ENCODE assay signal across 8 cellular contexts in genomic region chr22:40043086-40043485, GRCh38. TPM values are rescaled to one million over a fixed set of nuclear protein-coding genes. Genes with fewer than 3 reads are reported as not detected.
DNase-seq lines count a peak whose midpoint lies in the region; FAIRE-seq and TF ChIP-seq lines count a peak whose summit lies in the region.

No MANE protein-coding gene starts in this region.

- TF ChIP-seq CTCF in fibroblast of pulmonary artery (IDR thresholded peaks at IDR 0.05; ENCODE audit: low read length, missing control alignments) (no peak), GM10248 (IDR thresholded peaks at IDR 0.05; ENCODE audit: control extremely low read depth, extremely low read depth, low read depth, missing control alignments) (no peak)

- H3K36me3 ChIP-seq in small intestine (ENCODE audit: control insufficient read depth in 2 of 2, insufficient read depth in 2 of 2, low read length in 2 of 2) = no peaks in the 10 kb centered on the region

- TF ChIP-seq POLR2A in GM12891 (IDR thresholded peaks at IDR 0.05; ENCODE audit: low read depth, low read length) = no peak

- H3K4me3 ChIP-seq in fibroblast of pulmonary artery (replicated peaks; ENCODE audit: low read depth, low read length) (no peak overlapping the region), skeletal muscle cell (ENCODE audit: low read depth, low read length) (no peak overlapping the region), small intestine (ENCODE audit: low read depth in 1 of 2, low read length in 2 of 2) (no peak overlapping the region)

- CTCF ChIA-PET in GM10248 (lab: Yijun Ruan, JAX) = interaction anchor here (0.7 to 2.7 kb wide), 7 partner anchors 11 to 514 kb away, joined by 4 to 19 read pairs (median 7); no protein-coding TSS in a partner anchor

- no peaks in the 10 kb centered on the region for H3K9me3 ChIP-seq in small intestine (ENCODE audit: control insufficient read depth, low read depth)

- DNase-seq in GM12891 (ENCODE audit: insufficient read length, low spot score) (no peak), RPMI7951 (ENCODE audit: low read depth) (peak; percentile 67), fibroblast of pulmonary artery (ENCODE audit: low read depth) (peak; percentile 70), skeletal muscle cell (ENCODE audit: low read depth) (peak; percentile 61), GM10248 (ENCODE audit: extremely low spot score) (no peak), NCI-H2107 treated with DMSO at 0.1 percent for 48 hours (lab: John Stamatoyannopoulos, UW; ENCODE audit: unreplicated experiment) (no peak), A172 (ENCODE audit: low spot score) (no peak), small intestine (no peak)

- H3K4me1 ChIP-seq in small intestine (ENCODE audit: control insufficient read depth in 2 of 2, insufficient read depth in 1 of 2, low read depth in 1 of 2, low read length in 1 of 2) = peaks cover 2 to 7% of the 10 kb centered on the region in 2 donors

- FAIRE-seq in GM12891 (lab: Jason Lieb, UNC) (no peak), small intestine (lab: Jason Lieb, UNC) (no peak)

- peak overlapping the region in 1 of 2 donors; percentile 95 for H3K27ac ChIP-seq in small intestine (ENCODE audit: low read depth in 1 of 2, low read length in 1 of 2)

- WGBS in small intestine, 3 donors = 56 to 83% (median 70%) methylated on average over 8 of the region's 8 CpGs

- no peaks in the 10 kb centered on the region for H3K27me3 ChIP-seq in small intestine (ENCODE audit: control insufficient read depth in 2 of 2, insufficient read depth in 2 of 2, low read length in 2 of 2)

- POLR2A ChIA-PET in GM10248 (lab: Yijun Ruan, JAX) = interaction anchor here (1.7 kb wide), 1 partner anchor 18 kb away, joined by 6 read pairs; no protein-coding TSS in a partner anchor

TF ChIP-seq in GM12891, 5 proteins besides CTCF, POLR2A, EP300 and RAD21:
- 0 out of 2 replicates have a peak, but pooled peaks have one; percentile 3 for TF ChIP-seq SPI1 (IDR thresholded peaks at IDR 0.05; ENCODE audit: low read depth, low read length)
- no peak for TF ChIP-seq TAF1 (IDR thresholded peaks at IDR 0.05; ENCODE audit: low read depth, low read length)
TF ChIP-seq in GM12891: peak in this region for 1.

RNA-seq across cellular contexts. Expression of gene FAM83F, which starts 48.3 kb away (rescaled TPM):
- 0.01 TPM for polyA plus RNA-seq in GM12891 (2012; ENCODE audit: low read depth, missing spikeins)
- total RNA-seq in RPMI7951 (2014; rRNA removed; shearing (Covaris generic)) = 0.10 TPM in 1 of 2 replicates, not detected in the other
- not detected in 2 replicates for total RNA-seq in A172 (2014; rRNA removed; shearing (Covaris generic))
- 10 to 100 TPM in 2 of 3 donors, 1 to 10 TPM in 1; 8.5 to 17.4 (median 10.5) TPM for polyA plus RNA-seq in small intestine

Comparison
In these comparisons a context has a peak if more than half of its experiments do, and no peak if none do; other contexts are left out.
1. DNase-seq: peak in RPMI7951 (single experiment), fibroblast of pulmonary artery (single experiment) and skeletal muscle cell (single experiment); none in GM12891 (single experiment), GM10248 (single experiment), NCI-H2107 treated with DMSO at 0.1 percent for 48 hours (single experiment), A172 (single experiment) and small intestine (single experiment).